In the genomic region with DNA sequence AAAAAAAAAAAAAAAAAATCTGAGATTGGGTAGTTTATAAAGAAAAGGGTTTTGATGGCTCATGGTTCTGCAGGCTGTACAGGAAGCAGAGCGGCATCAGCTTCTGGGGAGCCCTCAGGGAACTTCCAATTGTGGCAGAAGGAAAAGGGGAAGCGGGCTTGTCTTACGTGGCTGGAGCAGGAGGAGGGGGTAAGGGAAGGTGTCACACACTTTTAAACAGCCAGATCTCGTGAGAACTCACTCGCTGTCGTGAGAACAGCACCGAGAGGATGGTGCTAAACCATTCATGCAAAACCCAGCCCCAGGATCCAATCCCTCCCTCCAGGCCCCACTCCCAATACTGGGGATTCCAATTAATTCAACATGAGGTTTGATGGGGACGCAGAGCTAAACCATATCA, we compare ENCODE assay signal across 30 cellular contexts.
"Had no signal": no experiment of that assay in that cellular context is flagged by ENCODE, and none has a peak within 500 bp of the region (broad histone marks: within the 10 kb centered on the region; RNA-seq: fewer than 3 reads in every experiment).

No MANE protein-coding gene starts in this region.

- H3K4me3 ChIP-seq: neural progenitor cell, pancreas, psoas muscle, right lobe of liver, skin epidermis, smooth muscle cell, spleen, suprapubic skin, testis, tibial artery, transverse colon, upper lobe of left lung, vagina had no signal

- H3K27me3 Mint-ChIP-seq: progenitor cell of endocrine pancreas had no signal

- H3K27ac ChIP-seq: neural progenitor cell, pancreas, psoas muscle, right lobe of liver, skin epidermis, spleen, suprapubic skin, testis, tibial artery, transverse colon, upper lobe of left lung, vagina had no signal

- H3K4me2 ChIP-seq: neural progenitor cell, smooth muscle cell had no signal

- H3K36me3 Mint-ChIP-seq: naive thymus-derived CD4-positive, alpha-beta T cell; natural killer cell; neural progenitor cell; stimulated activated memory B cell treated with anti-CD40 and anti-IgM and Interleukin-4, amounts not matched to agents 10 μg/mL and 1 μg/mL and 100 μg/mL, for 72 hours had no signal

- H3K27me3 ChIP-seq: neural progenitor cell, pancreas, right lobe of liver, testis, tibial artery, transverse colon, upper lobe of left lung, vagina had no signal

- H3K4me1 Mint-ChIP-seq: naive thymus-derived CD4-positive, alpha-beta T cell; natural killer cell; nephron; neural progenitor cell; stimulated activated memory B cell treated with anti-CD40 and anti-IgM and Interleukin-4, amounts not matched to agents 10 μg/mL and 1 μg/mL and 100 μg/mL, for 72 hours; stimulated activated naive CD8-positive, alpha-beta T cell treated with anti-CD3 and anti-CD28 coated beads, Interleukin-15, amount 100 ng/mL, for 72 hours had no signal

- ATAC-seq: naive thymus-derived CD4-positive, alpha-beta T cell; natural killer cell; pancreas; psoas muscle; right cardiac atrium; right lobe of liver; stimulated activated memory B cell treated with anti-CD40 and anti-IgM and Interleukin-4, amounts not matched to agents 10 μg/mL and 1 μg/mL and 100 μg/mL, for 72 hours; stimulated activated naive CD8-positive, alpha-beta T cell treated with anti-CD3 and anti-CD28 coated beads, Interleukin-15, amount 100 ng/mL, for 72 hours had no signal

- H3K36me3 ChIP-seq: neural progenitor cell, pancreas, right lobe of liver, spleen, suprapubic skin, tibial artery, transverse colon, upper lobe of left lung, vagina had no signal

- H2AFZ ChIP-seq: neural progenitor cell had no signal

- H3K4me1 ChIP-seq: neural progenitor cell, pancreas, psoas muscle, right lobe of liver, spleen, suprapubic skin, testis, tibial artery, upper lobe of left lung, vagina had no signal

- H3K4me3 Mint-ChIP-seq: naive thymus-derived CD4-positive, alpha-beta T cell; natural killer cell; nephron; neural progenitor cell; stimulated activated memory B cell treated with anti-CD40 and anti-IgM and Interleukin-4, amounts not matched to agents 10 μg/mL and 1 μg/mL and 100 μg/mL, for 72 hours; stimulated activated naive CD8-positive, alpha-beta T cell treated with anti-CD3 and anti-CD28 coated beads, Interleukin-15, amount 100 ng/mL, for 72 hours had no signal

- H3K9me3 Mint-ChIP-seq: natural killer cell; stimulated activated memory B cell treated with anti-CD40 and anti-IgM and Interleukin-4, amounts not matched to agents 10 μg/mL and 1 μg/mL and 100 μg/mL, for 72 hours; stimulated activated naive CD8-positive, alpha-beta T cell treated with anti-CD3 and anti-CD28 coated beads, Interleukin-15, amount 100 ng/mL, for 72 hours had no signal

- H3K27ac Mint-ChIP-seq: naive thymus-derived CD4-positive, alpha-beta T cell; natural killer cell; nephron; neural progenitor cell; progenitor cell of endocrine pancreas; stimulated activated memory B cell treated with anti-CD40 and anti-IgM and Interleukin-4, amounts not matched to agents 10 μg/mL and 1 μg/mL and 100 μg/mL, for 72 hours had no signal

- H3K9ac ChIP-seq: neural progenitor cell had no signal

- H3K9me3 ChIP-seq: pancreas, psoas muscle, right lobe of liver, spleen, suprapubic skin, testis, tibial artery, transverse colon, upper lobe of left lung, vagina had no signal

- DNase-seq: natural killer cell; occipital lobe; pancreas; psoas muscle; right cardiac atrium; spleen; stimulated activated CD4-positive, alpha-beta T cell treated with anti-CD3 and anti-CD28 coated beads, Interleukin-12 subunit alpha, Interleukin-12 subunit beta, amount 100 ng/mL, for 4 hours; stimulated activated CD4-positive, alpha-beta T cell treated with anti-CD3 and anti-CD28 coated beads, Interleukin-1b, Interleukin-23, amount 100 ng/mL, for 48 hours; stimulated activated CD4-positive, alpha-beta T cell treated with anti-CD3 and anti-CD28 coated beads, Interleukin-4, amount 100 ng/mL, for 1 hour; stimulated activated CD4-positive, alpha-beta T cell treated with anti-CD3 and anti-CD28 coated beads, Interleukin-4, amount 100 ng/mL, for 4 hours; stimulated activated CD8-positive, alpha-beta memory T cell treated with anti-CD3 and anti-CD28 coated beads, Interleukin-4, amount 100 ng/mL, for 48 hours; stimulated activated naive CD4-positive, alpha-beta T cell; stimulated activated naive CD8-positive, alpha-beta T cell treated with anti-CD3 and anti-CD28 coated beads, Interleukin-15, Interleukin-2, amounts not matched to agents 100 U/mL and 50 U/mL, for 24 hours; substantia nigra; testis; tibial artery; transverse colon; upper lobe of left lung had no signal

- FAIRE-seq: pancreas, urothelium cell line had no signal
